8 cellular contexts compared by ENCODE assay signal in the genomic region with DNA sequence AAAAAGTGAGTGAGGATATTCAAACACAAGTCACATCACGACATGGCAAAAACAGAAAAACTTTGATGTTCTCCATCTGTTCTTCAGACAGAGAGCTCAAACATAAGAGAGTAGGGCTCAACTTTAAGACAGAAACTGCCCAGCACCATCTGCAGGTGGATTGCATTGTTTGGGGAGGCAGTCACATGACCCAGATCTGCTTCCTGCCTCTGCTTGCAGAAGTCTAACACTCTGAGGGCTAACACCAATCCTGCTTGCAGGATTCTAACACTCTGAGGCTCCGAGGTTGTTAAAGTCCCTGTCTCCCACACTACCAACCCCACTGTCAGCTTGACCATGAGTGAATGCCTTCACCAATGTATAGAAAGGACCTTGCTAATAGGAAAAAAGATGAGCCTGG.
DNase-seq lines count a peak whose midpoint lies in the region; ATAC-seq and TF ChIP-seq lines count a peak whose summit lies in the region.

No MANE protein-coding gene starts in this region.

- H3K4me3 ChIP-seq in dorsolateral prefrontal cortex (peak overlapping the region in 35 of 59 donors; percentile 1 to 48 (median 21)), thymus (ENCODE audit: low read length) (no peak overlapping the region), MG63 (no peak overlapping the region)

- H3K9me3 ChIP-seq in thymus (ENCODE audit: control insufficient read depth) = no peaks in the 10 kb centered on the region
- H3K9me3 ChIP-seq in MG63 = no peaks in the 10 kb centered on the region

- in situ Hi-C loops in G401 (cut with HindIII; ENCODE audit: low sequenced_read_pairs) = no loop called here

- ATAC-seq in GM19455 (IDR thresholded peaks at IDR 0.05; ENCODE audit: unreplicated experiment) (peak; percentile 69), HG03442 (IDR thresholded peaks at IDR 0.05; ENCODE audit: unreplicated experiment) (peak; percentile 82)

- peak overlapping the region in 41 of 59 donors; percentile 3 to 79 (median 52) for H3K27ac ChIP-seq in dorsolateral prefrontal cortex
- peak overlapping the region; percentile 52 for H3K27ac ChIP-seq in thymus (ENCODE audit: low read depth)

- H3K27me3 ChIP-seq in dorsolateral prefrontal cortex (no peaks in the 10 kb centered on the region), thymus (ENCODE audit: control insufficient read depth, insufficient read depth) (no peaks in the 10 kb centered on the region), MG63 (no peaks in the 10 kb centered on the region)

- H3K4me1 ChIP-seq in thymus (ENCODE audit: control insufficient read depth, insufficient read depth, low read length) = peaks cover 9% of the 10 kb centered on the region

- WGBS in thymus = 41% methylated on average over 2 of the region's 2 CpGs

- intact Hi-C loops in dorsolateral prefrontal cortex (cut with DNase I) = loop anchor here (5.0 kb wide), 2 partner anchors 126 to 371 kb away; no protein-coding TSS in a partner anchor

- TF ChIP-seq CTCF in dorsolateral prefrontal cortex (IDR thresholded peaks at IDR 0.05 in 54 of 56, conservative IDR thresholded peaks at IDR 0.05 in 2 of 56; ENCODE audit: low read depth in 1 of 56, partially characterized antibody in 56 of 56) = peak in 14 of 56 donors; percentile 10 to 33 (median 20)

- DNase-seq in G401 (ENCODE audit: low spot score) (peak; percentile 74), dorsolateral prefrontal cortex (peak in 9 of 10 donors; percentile 29 to 66 (median 50)), MG63 (no peak)
- no peak for DNase-seq in activated CD8-positive, alpha-beta memory T cell treated with anti-CD3 and anti-CD28 coated beads for 24 hours
- no peak for DNase-seq in stimulated activated CD4-positive, alpha-beta T cell treated with anti-CD3 and anti-CD28 coated beads, Interleukin-4, amount 100 ng/mL, for 24 hours

- no peaks in the 10 kb centered on the region for H3K36me3 ChIP-seq in thymus (ENCODE audit: control insufficient read depth, insufficient read depth)
- H3K36me3 ChIP-seq in MG63 = no peaks in the 10 kb centered on the region

Comparison
In these comparisons a context has a peak if more than half of its experiments do, and no peak if none do; other contexts are left out.
1. DNase-seq: peak in G401 (single experiment) and dorsolateral prefrontal cortex (9 of 10); none in activated CD8-positive, alpha-beta memory T cell treated with anti-CD3 and anti-CD28 coated beads for 24 hours (single experiment), stimulated activated CD4-positive, alpha-beta T cell treated with anti-CD3 and anti-CD28 coated beads, Interleukin-4, amount 100 ng/mL, for 24 hours (single experiment) and MG63 (single experiment).
2. H3K4me3 ChIP-seq: peak in dorsolateral prefrontal cortex (35 of 59); none in thymus (single experiment) and MG63 (single experiment).